Comparison of ENCODE assay signal across 8 cellular contexts in genomic region chr6:158644227-158645063, GRCh38. TPM values are rescaled to one million over a fixed set of nuclear protein-coding genes. Genes with fewer than 3 reads are reported as not detected.
DNase-seq lines count a peak whose midpoint lies in the region; ATAC-seq and TF ChIP-seq lines count a peak whose summit lies in the region.

Gene DYNLT1, minus strand, starts transcription at chr6:158644743. Its CDS starts 35 bp downstream, at chr6:158644708.

- peak within 1 kb of the TSS; percentile 97 for H3K4me3 Mint-ChIP-seq in activated T-helper 2 cell treated with anti-CD3 and anti-CD28 coated beads, Interferon-gamma antibody, Interleukin-2, Interleukin-4, amounts not matched to agents 10 μg/mL and 5 μg/mL and 100 μg/mL, durations not matched to agents 14 hours and 24 hours and 36 hours (ENCODE audit: low read depth)
- peak within 1 kb of the TSS; percentile 94 to 99 (median 98) for H3K4me3 Mint-ChIP-seq in naive thymus-derived CD8-positive, alpha-beta T cell

- H3K4me3 ChIP-seq in fibroblast of mammary gland (ENCODE audit: control insufficient read depth, low read depth, low read length), result peak within 1 kb of the TSS; percentile 87

- H3K9me3 Mint-ChIP-seq in activated T-helper 2 cell treated with anti-CD3 and anti-CD28 coated beads, Interferon-gamma antibody, Interleukin-2, Interleukin-4, amounts not matched to agents 10 μg/mL and 5 μg/mL and 100 μg/mL, durations not matched to agents 14 hours and 24 hours and 36 hours, result no peaks in the 10 kb centered on the region
- no peaks in the 10 kb centered on the region for H3K9me3 Mint-ChIP-seq in naive thymus-derived CD8-positive, alpha-beta T cell

- TF ChIP-seq CTCF in fibroblast of mammary gland (conservative IDR thresholded peaks at IDR 0.05; ENCODE audit: control insufficient read depth, insufficient read depth, low read depth, low read length), result no peak

- peaks cover 69% of the 10 kb centered on the region for H3K4me1 Mint-ChIP-seq in activated T-helper 2 cell treated with anti-CD3 and anti-CD28 coated beads, Interferon-gamma antibody, Interleukin-2, Interleukin-4, amounts not matched to agents 10 μg/mL and 5 μg/mL and 100 μg/mL, durations not matched to agents 14 hours and 24 hours and 36 hours (ENCODE audit: low read depth)
- peaks cover 36 to 68% (median 63%) of the 10 kb centered on the region in 4 donors for H3K4me1 Mint-ChIP-seq in naive thymus-derived CD8-positive, alpha-beta T cell

- H3K36me3 Mint-ChIP-seq in activated T-helper 2 cell treated with anti-CD3 and anti-CD28 coated beads, Interferon-gamma antibody, Interleukin-2, Interleukin-4, amounts not matched to agents 10 μg/mL and 5 μg/mL and 100 μg/mL, durations not matched to agents 14 hours and 24 hours and 36 hours (ENCODE audit: low read depth), result peaks cover 41% of the 10 kb centered on the region
- peaks cover 0 to 24% (median 6%) of the 10 kb centered on the region in 3 donors for H3K36me3 Mint-ChIP-seq in naive thymus-derived CD8-positive, alpha-beta T cell

- no peaks in the 10 kb centered on the region for H3K27me3 Mint-ChIP-seq in activated T-helper 2 cell treated with anti-CD3 and anti-CD28 coated beads, Interferon-gamma antibody, Interleukin-2, Interleukin-4, amounts not matched to agents 10 μg/mL and 5 μg/mL and 100 μg/mL, durations not matched to agents 14 hours and 24 hours and 36 hours (ENCODE audit: low read depth)
- no peaks in the 10 kb centered on the region for H3K27me3 Mint-ChIP-seq in naive thymus-derived CD8-positive, alpha-beta T cell

- H3K27ac Mint-ChIP-seq in activated T-helper 2 cell treated with anti-CD3 and anti-CD28 coated beads, Interferon-gamma antibody, Interleukin-2, Interleukin-4, amounts not matched to agents 10 μg/mL and 5 μg/mL and 100 μg/mL, durations not matched to agents 14 hours and 24 hours and 36 hours, result peak within 1 kb of the TSS; percentile 97
- peak within 1 kb of the TSS; percentile 89 to 100 (median 99) for H3K27ac Mint-ChIP-seq in naive thymus-derived CD8-positive, alpha-beta T cell

- DNase-seq in DMS79 treated with DMSO at 0.1 percent for 48 hours (lab: John Stamatoyannopoulos, UW), result peak; percentile 92
- DNase-seq in KG1 (lab: John Stamatoyannopoulos, UW), result peak; percentile 54
- DNase-seq in RPMI7951 (ENCODE audit: low read depth), result peak; percentile 93
- DNase-seq in activated T-helper 2 cell treated with anti-CD3 and anti-CD28 coated beads, Interferon-gamma antibody, Interleukin-2, Interleukin-4, amounts not matched to agents 10 μg/mL and 5 μg/mL and 100 μg/mL, durations not matched to agents 14 hours and 24 hours and 36 hours (ENCODE audit: low spot score), result peak; percentile 88
- DNase-seq in fibroblast of mammary gland (ENCODE audit: low read depth), result peak; percentile 82
- DNase-seq in naive thymus-derived CD8-positive, alpha-beta T cell, result peak; percentile 72 to 94 (median 88)
- peak; percentile 72 to 90 (median 78) for DNase-seq in stimulated activated naive CD4-positive, alpha-beta T cell (lab: John Stamatoyannopoulos, UW)

- ATAC-seq in GM21717 (IDR thresholded peaks at IDR 0.05; ENCODE audit: unreplicated experiment), result peak; percentile 54
- peak; percentile 75 to 76 for ATAC-seq in naive thymus-derived CD8-positive, alpha-beta T cell

- POLR2A ChIA-PET in naive thymus-derived CD8-positive, alpha-beta T cell (lab: Charles Lee), result interaction anchor here (0.5 to 4.9 kb wide), 12 partner anchors 9 to 413 kb away, joined by 3 to 55 read pairs (median 5); no protein-coding TSS in a partner anchor

- intact Hi-C loops in activated T-helper 2 cell treated with anti-CD3 and anti-CD28 coated beads, Interferon-gamma antibody, Interleukin-2, Interleukin-4, amounts not matched to agents 10 μg/mL and 5 μg/mL and 100 μg/mL, durations not matched to agents 14 hours and 24 hours and 36 hours (cut with micrococcal nuclease), result loop anchor here (1.0 to 10.0 kb wide), 10 partner anchors 9 to 1182 kb away; partner anchors contain the start of genes EZR, SYNJ2, TAGAP and TMEM181

RNA-seq across cellular contexts. Expression of gene DYNLT1, which starts in this region (rescaled TPM):
- 163 and 195 TPM in 2 replicates for total RNA-seq in RPMI7951 (2014; rRNA removed; shearing (Covaris generic))
- 94.4 and 108 TPM in 2 replicates for total RNA-seq in activated T-helper 2 cell treated with anti-CD3 and anti-CD28 coated beads, Interferon-gamma antibody, Interleukin-2, Interleukin-4, amounts not matched to agents 10 μg/mL and 5 μg/mL and 100 μg/mL, durations not matched to agents 14 hours and 24 hours and 36 hours
- total RNA-seq in naive thymus-derived CD8-positive, alpha-beta T cell, result 10 to 100 TPM; 54.4 to 54.7 TPM
- 10 to 100 TPM; 63.3 to 78.6 (median 63.7) TPM for polyA plus RNA-seq in naive thymus-derived CD8-positive, alpha-beta T cell

Comparison
In these comparisons a context has a peak if more than half of its experiments do, and no peak if none do; other contexts are left out.
1. Peak in every context shown above with its lines: DNase-seq, ATAC-seq and H3K4me3 ChIP-seq.